1 cellular context compared by ENCODE assay signal in the genomic region with DNA sequence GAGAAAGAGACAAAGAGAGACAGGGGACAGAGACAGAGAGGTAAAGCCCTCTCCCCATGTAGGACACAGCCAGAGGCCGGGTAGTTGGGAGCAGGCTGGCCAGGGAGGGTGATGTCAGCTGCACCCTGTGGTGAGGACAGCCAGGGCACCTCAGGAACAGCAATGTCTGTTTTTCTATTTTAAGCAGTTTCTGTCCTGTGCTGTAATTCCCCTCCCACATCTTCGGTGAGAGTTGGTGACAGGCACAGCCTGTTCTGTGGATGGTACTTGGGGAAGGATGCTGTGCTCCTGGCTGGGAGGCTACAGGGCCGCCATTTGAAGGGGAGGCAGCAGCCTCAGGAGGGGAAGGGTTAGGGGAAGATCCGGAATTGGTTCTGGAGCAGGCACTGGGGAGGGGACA.
TF ChIP-seq lines count a peak whose summit lies in the region.

No MANE protein-coding gene starts in this region.

TF ChIP-seq in WTC11, 78 proteins besides CTCF, POLR2A, EP300 and RAD21 (continued from another document):
- TF ChIP-seq, protein P1, sequence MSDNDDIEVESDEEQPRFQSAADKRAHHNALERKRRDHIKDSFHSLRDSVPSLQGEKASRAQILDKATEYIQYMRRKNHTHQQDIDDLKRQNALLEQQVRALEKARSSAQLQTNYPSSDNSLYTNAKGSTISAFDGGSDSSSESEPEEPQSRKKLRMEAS (CRISPR knock-in tag; IDR thresholded peaks at IDR 0.05): no peak
- TF ChIP-seq, protein P2, sequence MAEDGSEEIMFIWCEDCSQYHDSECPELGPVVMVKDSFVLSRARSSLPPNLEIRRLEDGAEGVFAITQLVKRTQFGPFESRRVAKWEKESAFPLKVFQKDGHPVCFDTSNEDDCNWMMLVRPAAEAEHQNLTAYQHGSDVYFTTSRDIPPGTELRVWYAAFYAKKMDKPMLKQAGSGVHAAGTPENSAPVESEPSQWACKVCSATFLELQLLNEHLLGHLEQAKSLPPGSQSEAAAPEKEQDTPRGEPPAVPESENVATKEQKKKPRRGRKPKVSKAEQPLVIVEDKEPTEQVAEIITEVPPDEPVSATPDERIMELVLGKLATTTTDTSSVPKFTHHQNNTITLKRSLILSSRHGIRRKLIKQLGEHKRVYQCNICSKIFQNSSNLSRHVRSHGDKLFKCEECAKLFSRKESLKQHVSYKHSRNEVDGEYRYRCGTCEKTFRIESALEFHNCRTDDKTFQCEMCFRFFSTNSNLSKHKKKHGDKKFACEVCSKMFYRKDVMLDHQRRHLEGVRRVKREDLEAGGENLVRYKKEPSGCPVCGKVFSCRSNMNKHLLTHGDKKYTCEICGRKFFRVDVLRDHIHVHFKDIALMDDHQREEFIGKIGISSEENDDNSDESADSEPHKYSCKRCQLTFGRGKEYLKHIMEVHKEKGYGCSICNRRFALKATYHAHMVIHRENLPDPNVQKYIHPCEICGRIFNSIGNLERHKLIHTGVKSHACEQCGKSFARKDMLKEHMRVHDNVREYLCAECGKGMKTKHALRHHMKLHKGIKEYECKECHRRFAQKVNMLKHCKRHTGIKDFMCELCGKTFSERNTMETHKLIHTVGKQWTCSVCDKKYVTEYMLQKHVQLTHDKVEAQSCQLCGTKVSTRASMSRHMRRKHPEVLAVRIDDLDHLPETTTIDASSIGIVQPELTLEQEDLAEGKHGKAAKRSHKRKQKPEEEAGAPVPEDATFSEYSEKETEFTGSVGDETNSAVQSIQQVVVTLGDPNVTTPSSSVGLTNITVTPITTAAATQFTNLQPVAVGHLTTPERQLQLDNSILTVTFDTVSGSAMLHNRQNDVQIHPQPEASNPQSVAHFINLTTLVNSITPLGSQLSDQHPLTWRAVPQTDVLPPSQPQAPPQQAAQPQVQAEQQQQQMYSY (CRISPR knock-in tag; IDR thresholded peaks at IDR 0.05): no peak
- no peak for TF ChIP-seq ZNF671 (CRISPR knock-in tag; IDR thresholded peaks at IDR 0.05)
- no peak for TF ChIP-seq FOXP4 (CRISPR knock-in tag; IDR thresholded peaks at IDR 0.05)
- TF ChIP-seq, protein P3, sequence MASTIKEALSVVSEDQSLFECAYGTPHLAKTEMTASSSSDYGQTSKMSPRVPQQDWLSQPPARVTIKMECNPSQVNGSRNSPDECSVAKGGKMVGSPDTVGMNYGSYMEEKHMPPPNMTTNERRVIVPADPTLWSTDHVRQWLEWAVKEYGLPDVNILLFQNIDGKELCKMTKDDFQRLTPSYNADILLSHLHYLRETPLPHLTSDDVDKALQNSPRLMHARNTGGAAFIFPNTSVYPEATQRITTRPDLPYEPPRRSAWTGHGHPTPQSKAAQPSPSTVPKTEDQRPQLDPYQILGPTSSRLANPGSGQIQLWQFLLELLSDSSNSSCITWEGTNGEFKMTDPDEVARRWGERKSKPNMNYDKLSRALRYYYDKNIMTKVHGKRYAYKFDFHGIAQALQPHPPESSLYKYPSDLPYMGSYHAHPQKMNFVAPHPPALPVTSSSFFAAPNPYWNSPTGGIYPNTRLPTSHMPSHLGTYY (CRISPR knock-in tag; IDR thresholded peaks at IDR 0.05): no peak
- TF ChIP-seq NFATC4 (CRISPR knock-in tag; IDR thresholded peaks at IDR 0.05): no peak
- TF ChIP-seq, protein P4, sequence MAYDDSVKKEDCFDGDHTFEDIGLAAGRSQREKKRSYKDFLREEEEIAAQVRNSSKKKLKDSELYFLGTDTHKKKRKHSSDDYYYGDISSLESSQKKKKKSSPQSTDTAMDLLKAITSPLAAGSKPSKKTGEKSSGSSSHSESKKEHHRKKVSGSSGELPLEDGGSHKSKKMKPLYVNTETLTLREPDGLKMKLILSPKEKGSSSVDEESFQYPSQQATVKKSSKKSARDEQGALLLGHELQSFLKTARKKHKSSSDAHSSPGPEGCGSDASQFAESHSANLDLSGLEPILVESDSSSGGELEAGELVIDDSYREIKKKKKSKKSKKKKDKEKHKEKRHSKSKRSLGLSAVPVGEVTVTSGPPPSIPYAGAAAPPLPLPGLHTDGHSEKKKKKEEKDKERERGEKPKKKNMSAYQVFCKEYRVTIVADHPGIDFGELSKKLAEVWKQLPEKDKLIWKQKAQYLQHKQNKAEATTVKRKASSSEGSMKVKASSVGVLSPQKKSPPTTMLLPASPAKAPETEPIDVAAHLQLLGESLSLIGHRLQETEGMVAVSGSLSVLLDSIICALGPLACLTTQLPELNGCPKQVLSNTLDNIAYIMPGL (CRISPR knock-in tag; IDR thresholded peaks at IDR 0.05): no peak
- no peak for TF ChIP-seq CDX4 (CRISPR knock-in tag; IDR thresholded peaks at IDR 0.05; ENCODE audit: borderline replicate concordance)
- no peak for TF ChIP-seq JUN (CRISPR knock-in tag; IDR thresholded peaks at IDR 0.05)
- TF ChIP-seq PREB (CRISPR knock-in tag; IDR thresholded peaks at IDR 0.05; ENCODE audit: borderline replicate concordance): no peak
- TF ChIP-seq, protein P5, sequence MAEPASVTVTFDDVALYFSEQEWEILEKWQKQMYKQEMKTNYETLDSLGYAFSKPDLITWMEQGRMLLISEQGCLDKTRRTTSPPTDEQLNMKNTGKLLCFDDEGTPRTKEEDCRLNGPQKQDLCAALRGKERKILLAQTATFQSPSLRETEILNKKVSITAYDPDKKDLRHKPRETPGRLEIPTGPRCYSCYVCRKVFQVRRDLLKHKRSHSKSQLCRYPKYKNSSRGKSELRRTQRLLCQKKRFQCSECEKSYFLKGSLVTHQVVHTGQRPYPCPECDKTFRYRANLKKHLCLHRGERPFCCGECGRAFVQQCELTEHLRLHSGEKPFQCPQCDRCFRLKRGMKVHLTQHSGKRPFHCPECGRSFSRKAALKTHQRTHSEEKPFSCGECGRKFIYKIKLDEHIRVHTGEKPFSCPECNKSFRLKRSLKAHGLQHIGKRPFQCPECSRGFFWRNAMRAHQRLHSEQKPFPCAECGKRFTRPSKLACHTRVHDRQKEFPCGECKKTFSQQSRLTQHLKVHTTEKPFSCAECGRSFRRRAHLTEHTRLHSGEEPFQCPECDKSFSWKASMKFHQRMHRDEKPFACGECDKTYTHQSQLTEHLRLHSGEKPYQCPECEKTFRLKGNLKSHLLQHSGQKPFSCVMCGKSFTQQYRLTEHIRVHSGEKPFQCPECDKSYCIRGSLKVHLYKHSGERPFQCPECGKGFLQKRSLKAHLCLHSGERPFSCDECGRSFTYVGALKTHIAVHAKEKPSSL (CRISPR knock-in tag; conservative IDR thresholded peaks at IDR 0.05): no peak
- TF ChIP-seq FOXP1 (CRISPR knock-in tag; IDR thresholded peaks at IDR 0.05; ENCODE audit: borderline replicate concordance): no peak
TF ChIP-seq in WTC11: peak in this region for 0.
